ENCODE assay signal across 22 cellular contexts in the genomic region with DNA sequence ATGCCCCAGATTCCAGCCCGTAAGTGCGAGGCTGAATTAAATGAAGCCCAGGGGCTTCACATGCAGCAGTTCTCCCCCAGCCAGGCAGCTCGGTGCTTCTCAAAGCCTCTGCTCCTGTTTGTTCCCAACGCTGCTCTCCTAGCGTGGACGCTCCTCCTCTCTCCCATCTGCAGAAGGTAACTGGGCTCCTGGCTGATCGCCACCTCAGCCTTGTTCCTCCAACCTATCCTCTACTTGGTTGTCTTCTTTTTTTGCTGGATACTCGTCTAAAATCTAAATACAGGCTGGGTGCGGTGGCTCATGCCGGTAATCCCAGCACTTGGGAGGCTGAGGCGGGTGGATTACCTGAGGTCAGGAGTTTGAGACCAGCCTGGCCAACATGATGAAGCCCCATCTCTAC.
"Had no signal": no experiment of that assay in that cellular context is flagged by ENCODE, and none has a peak within 500 bp of the region (broad histone marks: within the 10 kb centered on the region; RNA-seq: fewer than 3 reads in every experiment).

No MANE protein-coding gene starts in this region.

- H3K9me3 ChIP-seq: SJSA1 had no signal

- H3K27ac ChIP-seq: SJSA1, SK-N-MC had no signal

- ATAC-seq: HepG2 had no signal

- H3K4me1 ChIP-seq: SJSA1 had no signal

- H3K36me3 ChIP-seq: SJSA1 had no signal

- DNase-seq: IMR-90, Karpas-422, KG1, MM.1S, NCI-H1092 treated with DMSO at 0.1 percent for 48 hours, NCI-H1436, NCI-H187, NCI-H2029, NCI-H2081 treated with DMSO at 0.1 percent for 48 hours, NCI-H2171, NCI-H226, NCI-H446, NCI-H510A, NCI-H524 treated with DMSO at 0.1 percent for 48 hours, NCI-H69, NCI-H774, Right ventricle myocardium superior, RPMI8226, SIG-M5 had no signal

- H3K4me3 ChIP-seq: SJSA1, SK-N-MC had no signal

- H3K27me3 ChIP-seq: SJSA1 had no signal
